12 cellular contexts compared by ENCODE assay signal in genomic region chr1:99557556-99558256, GRCh38.
DNase-seq lines count a peak whose midpoint lies in the region; ATAC-seq and TF ChIP-seq lines count a peak whose summit lies in the region.
"Had no signal": no experiment of that assay in that cellular context is flagged by ENCODE, and none has a peak within 500 bp of the region (broad histone marks: within the 10 kb centered on the region; RNA-seq: fewer than 3 reads in every experiment).

No MANE protein-coding gene starts in this region.

- no peaks in the 10 kb centered on the region for H3K27me3 ChIP-seq in Caco-2 (replicated peaks; ENCODE audit: control insufficient read depth, insufficient read depth, low read length)

- H3K27me3 Mint-ChIP-seq in Caco-2 (ENCODE audit: insufficient read depth, unreplicated experiment): no peaks in the 10 kb centered on the region
- peaks cover 5% of the 10 kb centered on the region for H3K27me3 Mint-ChIP-seq in activated CD4-positive, alpha-beta T cell treated with anti-CD3 and anti-CD28 coated beads for 36 hours
- no peaks in the 10 kb centered on the region for H3K27me3 Mint-ChIP-seq in natural killer cell treated with Interleukin-12 subunit alpha and Interleukin-12 subunit beta and Interleukin-15 and Interleukin-18, amount 100 ng/mL, for 72 hours

- TF ChIP-seq CTCF in HFF-Myc (IDR thresholded peaks at IDR 0.05; ENCODE audit: low read depth, low read length, missing control alignments) (no peak), Caco-2 (IDR thresholded peaks at IDR 0.05; ENCODE audit: insufficient read depth in 1 of 2, low read depth in 1 of 2, low read length in 1 of 2, severe bottlenecking in 1 of 2, unreplicated experiment in 1 of 2) (no peak)

- no peak overlapping the region for H3K4me3 ChIP-seq in HFF-Myc (replicated peaks; ENCODE audit: low read depth, low read length)
- H3K4me3 ChIP-seq in Caco-2 (ENCODE audit: low read depth, low read length): no peak overlapping the region
- H3K4me3 ChIP-seq: lower lobe of right lung had no signal

- CTCF ChIA-PET in Caco-2 (lab: Charles Lee): no interaction called here
- CTCF ChIA-PET in activated CD4-positive, alpha-beta T cell treated with anti-CD3 and anti-CD28 coated beads for 36 hours (lab: Charles Lee): interaction anchor here (0.6 kb wide), 1 partner anchor 89 kb away, joined by 3 read pairs; no protein-coding TSS in a partner anchor

- intact Hi-C loops in Caco-2 (cut with micrococcal nuclease; ENCODE audit: unreplicated experiment): no loop called here
- intact Hi-C loops in activated CD4-positive, alpha-beta T cell treated with anti-CD3 and anti-CD28 coated beads for 36 hours (cut with DNase I, micrococcal nuclease): no loop called here

- 0 out of 2 replicates have a peak, but pooled peaks cover 4% of the 10 kb centered on the region for H3K4me1 ChIP-seq in Caco-2
- H3K4me1 ChIP-seq: lower lobe of right lung had no signal

- H3K9me3 ChIP-seq in Caco-2: no peaks in the 10 kb centered on the region
- H3K9me3 ChIP-seq: lower lobe of right lung had no signal

- DNase-seq in AG20443 (ENCODE audit: low spot score): peak; percentile 64
- DNase-seq in HFF-Myc (ENCODE audit: extremely low read depth, low read depth): peak; percentile 40
- DNase-seq in RKO (ENCODE audit: low spot score): peak; percentile 54
- DNase-seq in fibroblast of the conjunctiva (ENCODE audit: low read depth): peak; percentile 35
- no peak for DNase-seq in middle frontal gyrus (ENCODE audit: extremely low spot score, low spot score)
- no peak for DNase-seq in Caco-2
- DNase-seq in activated CD4-positive, alpha-beta T cell treated with anti-CD3 and anti-CD28 coated beads for 36 hours: no peak
- no peak for DNase-seq in natural killer cell treated with Interleukin-12 subunit alpha and Interleukin-12 subunit beta and Interleukin-15 and Interleukin-18, amount 100 ng/mL, for 72 hours (ENCODE audit: low spot score)
- DNase-seq: activated CD4-positive, alpha-beta T cell treated with anti-CD3 and anti-CD28 coated beads, Interleukin-2, amount 50 U/mL, for 48 hours; lower lobe of right lung; retina; SIG-M5 had no signal

- H3K4me1 Mint-ChIP-seq in Caco-2 (ENCODE audit: low read depth, unreplicated experiment): peaks cover 18% of the 10 kb centered on the region
- no peaks in the 10 kb centered on the region for H3K4me1 Mint-ChIP-seq in activated CD4-positive, alpha-beta T cell treated with anti-CD3 and anti-CD28 coated beads for 36 hours
- no peaks in the 10 kb centered on the region for H3K4me1 Mint-ChIP-seq in natural killer cell treated with Interleukin-12 subunit alpha and Interleukin-12 subunit beta and Interleukin-15 and Interleukin-18, amount 100 ng/mL, for 72 hours (ENCODE audit: low read depth in 2 of 2)

- no peak overlapping the region for H3K27ac Mint-ChIP-seq in Caco-2 (ENCODE audit: unreplicated experiment)
- H3K27ac Mint-ChIP-seq in activated CD4-positive, alpha-beta T cell treated with anti-CD3 and anti-CD28 coated beads for 36 hours: no peak overlapping the region
- H3K27ac Mint-ChIP-seq in natural killer cell treated with Interleukin-12 subunit alpha and Interleukin-12 subunit beta and Interleukin-15 and Interleukin-18, amount 100 ng/mL, for 72 hours: no peak overlapping the region

- no peaks in the 10 kb centered on the region for H3K9me3 Mint-ChIP-seq in Caco-2 (ENCODE audit: unreplicated experiment)
- no peaks in the 10 kb centered on the region for H3K9me3 Mint-ChIP-seq in activated CD4-positive, alpha-beta T cell treated with anti-CD3 and anti-CD28 coated beads for 36 hours (ENCODE audit: low read depth)
- H3K9me3 Mint-ChIP-seq in natural killer cell treated with Interleukin-12 subunit alpha and Interleukin-12 subunit beta and Interleukin-15 and Interleukin-18, amount 100 ng/mL, for 72 hours: peaks cover 15% of the 10 kb centered on the region

- BruUV-seq in Caco-2 (replicated peaks; lab: Mats Ljungman, UMichigan): no TSS peak

- POLR2A ChIA-PET in Caco-2 (lab: Charles Lee): no interaction called here
- POLR2A ChIA-PET in activated CD4-positive, alpha-beta T cell treated with anti-CD3 and anti-CD28 coated beads for 36 hours (lab: Charles Lee): no interaction called here

- no peak overlapping the region for H3K4me3 Mint-ChIP-seq in Caco-2 (ENCODE audit: unreplicated experiment)
- no peak overlapping the region for H3K4me3 Mint-ChIP-seq in activated CD4-positive, alpha-beta T cell treated with anti-CD3 and anti-CD28 coated beads for 36 hours
- H3K4me3 Mint-ChIP-seq in natural killer cell treated with Interleukin-12 subunit alpha and Interleukin-12 subunit beta and Interleukin-15 and Interleukin-18, amount 100 ng/mL, for 72 hours: no peak overlapping the region

- H3K36me3 Mint-ChIP-seq in Caco-2 (ENCODE audit: insufficient read depth, unreplicated experiment): no peaks in the 10 kb centered on the region
- H3K36me3 Mint-ChIP-seq in activated CD4-positive, alpha-beta T cell treated with anti-CD3 and anti-CD28 coated beads for 36 hours (ENCODE audit: low read depth): no peaks in the 10 kb centered on the region
- no peaks in the 10 kb centered on the region for H3K36me3 Mint-ChIP-seq in natural killer cell treated with Interleukin-12 subunit alpha and Interleukin-12 subunit beta and Interleukin-15 and Interleukin-18, amount 100 ng/mL, for 72 hours

- no peak for ATAC-seq in activated CD4-positive, alpha-beta T cell treated with anti-CD3 and anti-CD28 coated beads for 36 hours
- no peak for ATAC-seq in natural killer cell treated with Interleukin-12 subunit alpha and Interleukin-12 subunit beta and Interleukin-15 and Interleukin-18, amount 100 ng/mL, for 72 hours
- ATAC-seq: lower lobe of right lung had no signal

- H3K36me3 ChIP-seq in Caco-2 (ENCODE audit: control insufficient read depth, insufficient read depth, low read length): no peaks in the 10 kb centered on the region
- H3K36me3 ChIP-seq: lower lobe of right lung had no signal

Comparison
In these comparisons a context has a peak if more than half of its experiments do, and no peak if none do; other contexts are left out.
1. DNase-seq: peak in AG20443 (single experiment), HFF-Myc (single experiment), RKO (single experiment) and fibroblast of the conjunctiva (single experiment); none in middle frontal gyrus (single experiment), Caco-2 (0 of 2), activated CD4-positive, alpha-beta T cell treated with anti-CD3 and anti-CD28 coated beads for 36 hours (single experiment) and natural killer cell treated with Interleukin-12 subunit alpha and Interleukin-12 subunit beta and Interleukin-15 and Interleukin-18, amount 100 ng/mL, for 72 hours (single experiment).